In genomic region chr22:45064313-45065268, GRCh38 we compare ENCODE assay signal across 1 cellular context.
TF ChIP-seq lines count a peak whose summit lies in the region.

No MANE protein-coding gene starts in this region.

TF ChIP-seq in GM12878, 131 proteins besides CTCF, POLR2A, EP300 and RAD21 (continued from another document):
- TF ChIP-seq, protein P1, sequence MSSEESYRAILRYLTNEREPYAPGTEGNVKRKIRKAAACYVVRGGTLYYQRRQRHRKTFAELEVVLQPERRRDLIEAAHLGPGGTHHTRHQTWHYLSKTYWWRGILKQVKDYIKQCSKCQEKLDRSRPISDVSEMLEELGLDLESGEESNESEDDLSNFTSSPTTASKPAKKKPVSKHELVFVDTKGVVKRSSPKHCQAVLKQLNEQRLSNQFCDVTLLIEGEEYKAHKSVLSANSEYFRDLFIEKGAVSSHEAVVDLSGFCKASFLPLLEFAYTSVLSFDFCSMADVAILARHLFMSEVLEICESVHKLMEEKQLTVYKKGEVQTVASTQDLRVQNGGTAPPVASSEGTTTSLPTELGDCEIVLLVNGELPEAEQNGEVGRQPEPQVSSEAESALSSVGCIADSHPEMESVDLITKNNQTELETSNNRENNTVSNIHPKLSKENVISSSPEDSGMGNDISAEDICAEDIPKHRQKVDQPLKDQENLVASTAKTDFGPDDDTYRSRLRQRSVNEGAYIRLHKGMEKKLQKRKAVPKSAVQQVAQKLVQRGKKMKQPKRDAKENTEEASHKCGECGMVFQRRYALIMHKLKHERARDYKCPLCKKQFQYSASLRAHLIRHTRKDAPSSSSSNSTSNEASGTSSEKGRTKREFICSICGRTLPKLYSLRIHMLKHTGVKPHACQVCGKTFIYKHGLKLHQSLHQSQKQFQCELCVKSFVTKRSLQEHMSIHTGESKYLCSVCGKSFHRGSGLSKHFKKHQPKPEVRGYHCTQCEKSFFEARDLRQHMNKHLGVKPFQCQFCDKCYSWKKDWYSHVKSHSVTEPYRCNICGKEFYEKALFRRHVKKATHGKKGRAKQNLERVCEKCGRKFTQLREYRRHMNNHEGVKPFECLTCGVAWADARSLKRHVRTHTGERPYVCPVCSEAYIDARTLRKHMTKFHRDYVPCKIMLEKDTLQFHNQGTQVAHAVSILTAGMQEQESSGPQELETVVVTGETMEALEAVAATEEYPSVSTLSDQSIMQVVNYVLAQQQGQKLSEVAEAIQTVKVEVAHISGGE (CRISPR knock-in tag; IDR thresholded peaks at IDR 0.05) = no peak
- peak; percentile 46; the same call in 1 of the 2 replicates for TF ChIP-seq CHD2 (IDR thresholded peaks at IDR 0.05; ENCODE audit: borderline replicate concordance, low read depth, low read length)
- TF ChIP-seq BCL11A (IDR thresholded peaks at IDR 0.05; ENCODE audit: low read depth, low read length) = peak; percentile 55
- peak; percentile 89 for TF ChIP-seq TCF12 (IDR thresholded peaks at IDR 0.05; ENCODE audit: low read depth, low read length)
- no peak for TF ChIP-seq POLR2AphosphoS5 (IDR thresholded peaks at IDR 0.05; ENCODE audit: low read length)
- no peak for TF ChIP-seq PAX8 (IDR thresholded peaks at IDR 0.05)
- peak; percentile 51 for TF ChIP-seq DPF2 (IDR thresholded peaks at IDR 0.05)
- TF ChIP-seq MYB (IDR thresholded peaks at IDR 0.05; ENCODE audit: borderline replicate concordance, low read depth, low read length) = peak; percentile 56; the same call in 1 of the 2 replicates
- peak; percentile 73 for TF ChIP-seq CREB1 (IDR thresholded peaks at IDR 0.05; ENCODE audit: low read depth)
- TF ChIP-seq PKNOX1 (IDR thresholded peaks at IDR 0.05) = 0 out of 2 replicates have a peak, but pooled peaks have one; percentile 34
- no peak for TF ChIP-seq KDM1A (IDR thresholded peaks at IDR 0.05; ENCODE audit: borderline replicate concordance)
- TF ChIP-seq KLF5 (IDR thresholded peaks at IDR 0.05; ENCODE audit: partially characterized antibody) = peak; percentile 20
- TF ChIP-seq, protein P2, sequence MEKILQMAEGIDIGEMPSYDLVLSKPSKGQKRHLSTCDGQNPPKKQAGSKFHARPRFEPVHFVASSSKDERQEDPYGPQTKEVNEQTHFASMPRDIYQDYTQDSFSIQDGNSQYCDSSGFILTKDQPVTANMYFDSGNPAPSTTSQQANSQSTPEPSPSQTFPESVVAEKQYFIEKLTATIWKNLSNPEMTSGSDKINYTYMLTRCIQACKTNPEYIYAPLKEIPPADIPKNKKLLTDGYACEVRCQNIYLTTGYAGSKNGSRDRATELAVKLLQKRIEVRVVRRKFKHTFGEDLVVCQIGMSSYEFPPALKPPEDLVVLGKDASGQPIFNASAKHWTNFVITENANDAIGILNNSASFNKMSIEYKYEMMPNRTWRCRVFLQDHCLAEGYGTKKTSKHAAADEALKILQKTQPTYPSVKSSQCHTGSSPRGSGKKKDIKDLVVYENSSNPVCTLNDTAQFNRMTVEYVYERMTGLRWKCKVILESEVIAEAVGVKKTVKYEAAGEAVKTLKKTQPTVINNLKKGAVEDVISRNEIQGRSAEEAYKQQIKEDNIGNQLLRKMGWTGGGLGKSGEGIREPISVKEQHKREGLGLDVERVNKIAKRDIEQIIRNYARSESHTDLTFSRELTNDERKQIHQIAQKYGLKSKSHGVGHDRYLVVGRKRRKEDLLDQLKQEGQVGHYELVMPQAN (conservative IDR thresholded peaks at IDR 0.05) = no peak
- 0 out of 2 replicates have a peak, but pooled peaks have one; percentile 11 for TF ChIP-seq IRF4 (IDR thresholded peaks at IDR 0.05; ENCODE audit: low read depth, low read length)
- peak; percentile 73; the same call in 1 of the 2 replicates for TF ChIP-seq MTA2 (IDR thresholded peaks at IDR 0.05; ENCODE audit: low read depth)
- 0 out of 2 replicates have a peak, but pooled peaks have one; percentile 14 for TF ChIP-seq MXI1 (IDR thresholded peaks at IDR 0.05; ENCODE audit: low read depth, low read length)
- TF ChIP-seq RAD51 (IDR thresholded peaks at IDR 0.05) = peak; percentile 54; the same call in 1 of the 2 replicates
- TF ChIP-seq, protein P3, sequence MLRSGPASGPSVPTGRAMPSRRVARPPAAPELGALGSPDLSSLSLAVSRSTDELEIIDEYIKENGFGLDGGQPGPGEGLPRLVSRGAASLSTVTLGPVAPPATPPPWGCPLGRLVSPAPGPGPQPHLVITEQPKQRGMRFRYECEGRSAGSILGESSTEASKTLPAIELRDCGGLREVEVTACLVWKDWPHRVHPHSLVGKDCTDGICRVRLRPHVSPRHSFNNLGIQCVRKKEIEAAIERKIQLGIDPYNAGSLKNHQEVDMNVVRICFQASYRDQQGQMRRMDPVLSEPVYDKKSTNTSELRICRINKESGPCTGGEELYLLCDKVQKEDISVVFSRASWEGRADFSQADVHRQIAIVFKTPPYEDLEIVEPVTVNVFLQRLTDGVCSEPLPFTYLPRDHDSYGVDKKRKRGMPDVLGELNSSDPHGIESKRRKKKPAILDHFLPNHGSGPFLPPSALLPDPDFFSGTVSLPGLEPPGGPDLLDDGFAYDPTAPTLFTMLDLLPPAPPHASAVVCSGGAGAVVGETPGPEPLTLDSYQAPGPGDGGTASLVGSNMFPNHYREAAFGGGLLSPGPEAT (IDR thresholded peaks at IDR 0.05; ENCODE audit: low read depth) = peak; percentile 86
- TF ChIP-seq SP1 (IDR thresholded peaks at IDR 0.05; ENCODE audit: low read depth, low read length) = peak; percentile 60
- peak; percentile 68 for TF ChIP-seq RELA (IDR thresholded peaks at IDR 0.05; ENCODE audit: borderline replicate concordance, partially characterized antibody)
- TF ChIP-seq IKZF1 (conservative IDR thresholded peaks at IDR 0.05) = peak; percentile 59
- 0 out of 3 replicates have a peak, but pooled peaks have one; percentile 19 for TF ChIP-seq POU2F2 (IDR thresholded peaks at IDR 0.05; ENCODE audit: borderline replicate concordance, low read depth, low read length)
- no peak for TF ChIP-seq SUPT20H (IDR thresholded peaks at IDR 0.05; ENCODE audit: borderline replicate concordance, control insufficient read depth, low read depth, low read length)
- TF ChIP-seq RCOR1 (conservative IDR thresholded peaks at IDR 0.05; ENCODE audit: low read depth, low read length) = no peak
- TF ChIP-seq MEF2A (IDR thresholded peaks at IDR 0.05; ENCODE audit: insufficient read depth, low read depth, low read length) = 0 out of 2 replicates have a peak, but pooled peaks have one; percentile 7
- peak; percentile 8; the same call in 1 of the 2 replicates for TF ChIP-seq JUNB (IDR thresholded peaks at IDR 0.05)
- no peak for TF ChIP-seq JUND (IDR thresholded peaks at IDR 0.05; ENCODE audit: low read depth, low read length)
- TF ChIP-seq RUNX3 (IDR thresholded peaks at IDR 0.05; ENCODE audit: low read length) = peak; percentile 51
- TF ChIP-seq IKZF2 (IDR thresholded peaks at IDR 0.05) = peak; percentile 34 to 42; a peak in 2 of 4 replicates
- peak; percentile 91 to 95 for TF ChIP-seq BHLHE40 (IDR thresholded peaks at IDR 0.05; ENCODE audit: borderline replicate concordance in 1 of 2, low read depth in 2 of 2, low read length in 1 of 2)
- no peak for TF ChIP-seq FOS (IDR thresholded peaks at IDR 0.05; ENCODE audit: borderline replicate concordance, extremely low read depth, insufficient read length)
- peak; percentile 56 for TF ChIP-seq CREM (IDR thresholded peaks at IDR 0.05; ENCODE audit: low read depth)
- TF ChIP-seq, protein P4, sequence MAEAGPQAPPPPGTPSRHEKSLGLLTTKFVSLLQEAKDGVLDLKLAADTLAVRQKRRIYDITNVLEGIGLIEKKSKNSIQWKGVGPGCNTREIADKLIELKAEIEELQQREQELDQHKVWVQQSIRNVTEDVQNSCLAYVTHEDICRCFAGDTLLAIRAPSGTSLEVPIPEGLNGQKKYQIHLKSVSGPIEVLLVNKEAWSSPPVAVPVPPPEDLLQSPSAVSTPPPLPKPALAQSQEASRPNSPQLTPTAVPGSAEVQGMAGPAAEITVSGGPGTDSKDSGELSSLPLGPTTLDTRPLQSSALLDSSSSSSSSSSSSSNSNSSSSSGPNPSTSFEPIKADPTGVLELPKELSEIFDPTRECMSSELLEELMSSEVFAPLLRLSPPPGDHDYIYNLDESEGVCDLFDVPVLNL (IDR thresholded peaks at IDR 0.05; ENCODE audit: low read depth, low read length) = no peak
- TF ChIP-seq PAX5 (IDR thresholded peaks at IDR 0.05; ENCODE audit: borderline replicate concordance, low read depth, low read length) = peak; percentile 80
